In the genomic region with DNA sequence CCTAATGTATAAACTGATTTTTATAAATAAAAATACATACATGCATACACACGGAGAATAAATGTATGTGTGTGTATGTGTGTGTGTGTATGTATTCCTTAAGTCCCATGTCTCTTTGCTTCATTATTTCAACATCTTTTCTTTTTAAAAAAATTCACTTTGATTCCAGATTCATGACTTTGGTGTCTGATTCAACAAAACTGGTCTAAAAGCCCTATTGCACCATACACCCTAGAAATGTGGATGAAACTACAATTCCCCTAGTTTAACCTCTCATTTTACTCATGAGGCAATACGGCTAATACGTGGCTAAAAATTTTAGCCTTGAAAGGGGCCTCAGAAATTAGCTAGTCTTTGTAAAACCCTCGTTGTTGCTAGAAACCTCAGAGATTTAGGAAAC, we compare ENCODE assay signal across 15 cellular contexts.
"Had no signal": no experiment of that assay in that cellular context is flagged by ENCODE, and none has a peak within 500 bp of the region (broad histone marks: within the 10 kb centered on the region; RNA-seq: fewer than 3 reads in every experiment).

No MANE protein-coding gene starts in this region.

- H3K4me3 ChIP-seq: left lung, thyroid gland, vagina had no signal

- H3K4me1 ChIP-seq: left lung, thyroid gland had no signal

- DNase-seq: activated CD4-positive, alpha-beta T cell treated with anti-CD3 and anti-CD28 coated beads for 1 hour; activated CD4-positive, alpha-beta T cell treated with anti-CD3 and anti-CD28 coated beads, Interleukin-2, amount 50 U/mL, for 48 hours; activated naive CD8-positive, alpha-beta T cell treated with anti-CD3 and anti-CD28 coated beads, Interleukin-2, amount 10 ng/mL, durations not matched to agents 7 days and 5 days; activated T-cell treated with anti-CD3 and anti-CD28 coated beads, Interleukin-2, amount 50 U/mL, for 48 hours; central memory CD4-positive, alpha-beta T cell; effector memory CD8-positive, alpha-beta T cell; glutamatergic neuron; immature natural killer cell; left lung; stimulated activated CD4-positive, alpha-beta T cell treated with anti-CD3 and anti-CD28 coated beads, Interleukin-15, amount 100 ng/mL, for 24 hours; stimulated activated CD4-positive, alpha-beta T cell treated with anti-CD3 and anti-CD28 coated beads, Interleukin-4, amount 100 ng/mL, for 24 hours; stimulated activated naive CD8-positive, alpha-beta T cell treated with anti-CD3 and anti-CD28 coated beads, Interleukin-15, amount 100 ng/mL, for 72 hours; thyroid gland had no signal

- H3K27me3 ChIP-seq: left lung, thyroid gland, vagina had no signal

- H3K27ac ChIP-seq: epithelial cell of prostate, left lung, thyroid gland, vagina had no signal

- H3K36me3 ChIP-seq: left lung, thyroid gland, vagina had no signal

- H3K9me3 ChIP-seq: left lung, thyroid gland, vagina had no signal

- ATAC-seq: effector memory CD8-positive, alpha-beta T cell; left lung; stimulated activated naive CD8-positive, alpha-beta T cell treated with anti-CD3 and anti-CD28 coated beads, Interleukin-15, amount 100 ng/mL, for 72 hours had no signal
